8 cellular contexts compared by ENCODE assay signal in genomic region chr12:109098142-109098652, GRCh38. TPM values are rescaled to one million over a fixed set of nuclear protein-coding genes. Genes with fewer than 3 reads are reported as not detected.
DNase-seq lines count a peak whose midpoint lies in the region; ATAC-seq, FAIRE-seq and TF ChIP-seq lines count a peak whose summit lies in the region.

No MANE protein-coding gene starts in this region.

- H3K4me3 ChIP-seq in A549 (peak overlapping the region; percentile 91), SK-N-SH (ENCODE audit: low read depth in 2 of 2, low read length in 1 of 2) (peak overlapping the region; percentile 66 to 70), epithelial cell of proximal tubule (ENCODE audit: low read depth, low read length) (peak overlapping the region; percentile 84)
- H3K4me3 ChIP-seq in naive thymus-derived CD4-positive, alpha-beta T cell (ENCODE audit: low read length): peak overlapping the region; percentile 71

- peaks cover 7% of the 10 kb centered on the region; the same call in 2 of the 3 replicates for H3K4me1 ChIP-seq in A549
- peaks cover 5% of the 10 kb centered on the region in 2 experiments; a peak in 2 of 4 replicates for H3K4me1 ChIP-seq in SK-N-SH (ENCODE audit: control insufficient read depth in 1 of 2, insufficient read depth in 2 of 2, low read depth in 1 of 2, low read length in 1 of 2)
- peaks cover 19 to 20% of the 10 kb centered on the region in 2 donors for H3K4me1 ChIP-seq in naive thymus-derived CD4-positive, alpha-beta T cell (ENCODE audit: control insufficient read depth in 2 of 2, insufficient read depth in 2 of 2, low read length in 2 of 2)

- peak overlapping the region; percentile 84 to 90 (median 88) for H3K4me3 Mint-ChIP-seq in naive thymus-derived CD4-positive, alpha-beta T cell

- no peaks in the 10 kb centered on the region for H3K9me3 ChIP-seq in A549
- no peaks in the 10 kb centered on the region for H3K9me3 ChIP-seq in SK-N-SH
- H3K9me3 ChIP-seq in naive thymus-derived CD4-positive, alpha-beta T cell (ENCODE audit: control insufficient read depth in 2 of 3, low read length in 3 of 3): no peaks in the 10 kb centered on the region

- peak overlapping the region; percentile 22 to 88 (median 74) for H3K27ac Mint-ChIP-seq in naive thymus-derived CD4-positive, alpha-beta T cell

- TF ChIP-seq CTCF in A549 (IDR thresholded peaks at IDR 0.05) (no peak), SK-N-SH (IDR thresholded peaks at IDR 0.05) (no peak), epithelial cell of proximal tubule (conservative IDR thresholded peaks at IDR 0.05; ENCODE audit: low read depth, low read length) (no peak)

- peaks cover 12 to 15% of the 10 kb centered on the region in 2 experiments for H3K36me3 ChIP-seq in SK-N-SH (replicated peaks in 1 of 2; ENCODE audit: control insufficient read depth in 1 of 2, insufficient read depth in 2 of 2, low read length in 1 of 2)
- H3K36me3 ChIP-seq in naive thymus-derived CD4-positive, alpha-beta T cell (ENCODE audit: control insufficient read depth in 2 of 3, insufficient read depth in 3 of 3, low read length in 3 of 3): peaks cover 0 to 19% (median 0%) of the 10 kb centered on the region in 3 experiments

- peaks cover 0 to 22% (median 3%) of the 10 kb centered on the region in 5 donors for H3K36me3 Mint-ChIP-seq in naive thymus-derived CD4-positive, alpha-beta T cell

- peaks cover 18% of the 10 kb centered on the region for H3K79me2 ChIP-seq in SK-N-SH (ENCODE audit: insufficient read depth)

- FAIRE-seq in A549 (lab: Jason Lieb, UNC): no peak

- H3K27ac ChIP-seq in A549: peak overlapping the region; percentile 76 to 91
- peak overlapping the region; percentile 77 to 80; a peak in 3 of 4 replicates for H3K27ac ChIP-seq in SK-N-SH (ENCODE audit: low read depth in 2 of 2, low read length in 1 of 2)
- H3K27ac ChIP-seq in naive thymus-derived CD4-positive, alpha-beta T cell (ENCODE audit: low read depth, low read length): peak overlapping the region; percentile 75

- H3K27me3 ChIP-seq in SK-N-SH (ENCODE audit: insufficient read depth): no peaks in the 10 kb centered on the region
- no peaks in the 10 kb centered on the region for H3K27me3 ChIP-seq in naive thymus-derived CD4-positive, alpha-beta T cell (ENCODE audit: control insufficient read depth in 2 of 2, insufficient read depth in 2 of 2, low read length in 2 of 2)

- POLR2A ChIA-PET in A549 (lab: Yijun Ruan, JAX): interaction anchor here (1.0 to 1.5 kb wide), 3 partner anchors 14 to 248 kb away, joined by 3 to 5 read pairs (median 3); partner anchors contain the start of gene SSH1
- POLR2A ChIA-PET in SK-N-SH (lab: Yijun Ruan, JAX): no interaction called here
- POLR2A ChIA-PET in naive thymus-derived CD4-positive, alpha-beta T cell (lab: Charles Lee): interaction anchor here (1.0 to 1.2 kb wide), 4 partner anchors 12 to 240 kb away, joined by 3 to 7 read pairs (median 3); partner anchors contain the start of gene USP30

- H3K4me2 ChIP-seq in A549: peak overlapping the region; percentile 87
- H3K4me2 ChIP-seq in SK-N-SH: peak overlapping the region; percentile 93

- intact Hi-C loops in naive thymus-derived CD4-positive, alpha-beta T cell (cut with micrococcal nuclease): loop anchor here (1.0 to 10.0 kb wide), 16 partner anchors 13 to 1517 kb away; partner anchors contain the start of genes FICD (in 2 of the 2), ANKRD13A (in 1 of the 2), CORO1C (in 1 of the 2) and GIT2 (in 1 of the 2)

- CTCF ChIA-PET in A549 (lab: Yijun Ruan, JAX): interaction anchor here (0.8 to 1.9 kb wide), 5 partner anchors 14 to 290 kb away, joined by 3 to 17 read pairs (median 3); no protein-coding TSS in a partner anchor
- CTCF ChIA-PET in SK-N-SH (lab: Yijun Ruan, JAX): interaction anchor here (1.1 to 2.7 kb wide), 3 partner anchors 9 to 534 kb away, joined by 3 to 26 read pairs (median 4); no protein-coding TSS in a partner anchor
- CTCF ChIA-PET in naive thymus-derived CD4-positive, alpha-beta T cell (lab: Charles Lee): interaction anchor here (1.0 kb wide), 1 partner anchor 214 kb away, joined by 4 read pairs; no protein-coding TSS in a partner anchor

- WGBS in A549 (ENCODE audit: missing lambda C conversion rate): 2% methylated on average over 32 of the region's 38 CpGs
- WGBS in SK-N-SH (ENCODE audit: low lambda C conversion rate): 0% methylated on average over 19 of the region's 38 CpGs

- ATAC-seq in A549 (peak; percentile 40 to 55; a peak in 5 of 6 replicates), GM18520 (IDR thresholded peaks at IDR 0.05; ENCODE audit: unreplicated experiment) (peak; percentile 10), HG03039 (IDR thresholded peaks at IDR 0.05; ENCODE audit: unreplicated experiment) (peak; percentile 20)
- peak; percentile 26 for ATAC-seq in naive thymus-derived CD4-positive, alpha-beta T cell

- H3K9ac ChIP-seq in SK-N-SH: peak overlapping the region; percentile 74

- peak overlapping the region; percentile 77; the same call in 1 of the 2 replicates for H2AFZ ChIP-seq in SK-N-SH (ENCODE audit: low read depth)

- no peaks in the 10 kb centered on the region for H3F3A ChIP-seq in SK-N-SH (replicated peaks; ENCODE audit: insufficient read depth)

- no peaks in the 10 kb centered on the region for H3K9me2 ChIP-seq in SK-N-SH

- TF ChIP-seq RAD21 in A549 (conservative IDR thresholded peaks at IDR 0.05 in 1 of 2, IDR thresholded peaks at IDR 0.05 in 1 of 2) (no peak), SK-N-SH (IDR thresholded peaks at IDR 0.05; ENCODE audit: low read length) (no peak)

- TF ChIP-seq POLR2A in A549 (IDR thresholded peaks at IDR 0.05; ENCODE audit: low read length): no peak; the same call in 1 of the 2 replicates

- H3K9me3 Mint-ChIP-seq in naive thymus-derived CD4-positive, alpha-beta T cell: no peaks in the 10 kb centered on the region

- H3K27me3 Mint-ChIP-seq in naive thymus-derived CD4-positive, alpha-beta T cell: no peaks in the 10 kb centered on the region

- H4K20me1 ChIP-seq in SK-N-SH (ENCODE audit: insufficient read depth): no peaks in the 10 kb centered on the region

- H3K4me1 Mint-ChIP-seq in naive thymus-derived CD4-positive, alpha-beta T cell: peaks cover 21 to 44% (median 38%) of the 10 kb centered on the region in 7 donors

- TF ChIP-seq EP300 in A549 (IDR thresholded peaks at IDR 0.05): no peak
- no peak for TF ChIP-seq EP300 in SK-N-SH (IDR thresholded peaks at IDR 0.05; ENCODE audit: borderline replicate concordance in 1 of 2, low read depth in 1 of 2, low read length in 1 of 2)

- DNase-seq in A549 (ENCODE audit: low read depth in 1 of 2, low spot score in 1 of 2) (peak in 1 of 2 experiments; percentile 22), SK-N-SH (no peak), epithelial cell of proximal tubule (ENCODE audit: low read depth) (no peak), medulla oblongata (ENCODE audit: extremely low spot score) (no peak), DMS153 (lab: John Stamatoyannopoulos, UW) (no peak)
- DNase-seq in naive thymus-derived CD4-positive, alpha-beta T cell: no peak

RNA-seq across cellular contexts. Expression of gene UNG, which starts 0.8 kb away (rescaled TPM):
- polyA plus RNA-seq in A549 (2011; rRNA removed): 47.6 and 55.6 TPM in 2 replicates
- polyA plus RNA-seq in A549 (2012; cell fraction: cytosol; rRNA removed): 68.8 and 90.4 TPM in 2 replicates
- polyA plus RNA-seq in A549 (2012; cell fraction: nucleus; rRNA removed): 57.0 and 72.5 TPM in 2 replicates
- 75.6 to 79.5 TPM (median 77.6 TPM) in 3 replicates for polyA plus RNA-seq in A549 (2017; fragmentation: RNase III; extraction: RNeasy Plus Mini Kit Qiagen cat#74134 plus additional on column Dnase treatment)
- 14.9 and 16.1 TPM in 2 replicates for polyA minus RNA-seq in A549 (2011; rRNA and poly(A)+ RNA removed)
- polyA plus RNA-seq in SK-N-SH (2012; rRNA removed): 28.9 and 33.2 TPM in 2 replicates
- 36.3 and 41.1 TPM in 2 replicates for polyA plus RNA-seq in SK-N-SH (2012; cell fraction: cytosol; rRNA removed)
- 22.3 and 23.3 TPM in 2 replicates for polyA plus RNA-seq in SK-N-SH (2012; cell fraction: nucleus; rRNA removed)
- total RNA-seq in epithelial cell of proximal tubule: 101 and 118 TPM in 2 replicates
- 10 to 100 TPM in 3 of 5 experiments, 1 to 10 TPM in 2; 7.7 to 54.8 (median 13.6) TPM for total RNA-seq in naive thymus-derived CD4-positive, alpha-beta T cell
- polyA plus RNA-seq in naive thymus-derived CD4-positive, alpha-beta T cell: 10 to 100 TPM; 21.9 to 34.7 TPM

RNA-seq across cellular contexts. Expression of gene ALKBH2, which starts 4.9 kb away (rescaled TPM):
- polyA plus RNA-seq in A549 (2011; rRNA removed) (48.7 and 53.9 TPM in 2 replicates), A549 (2017; fragmentation: RNase III; extraction: RNeasy Plus Mini Kit Qiagen cat#74134 plus additional on column Dnase treatment) (54.8 to 57.7 TPM (median 55.0 TPM) in 3 replicates), SK-N-SH (2012; rRNA removed) (47.3 and 53.7 TPM in 2 replicates)
- polyA plus RNA-seq in A549 (2012; cell fraction: cytosol; rRNA removed): 47.1 and 48.9 TPM in 2 replicates
- polyA plus RNA-seq in A549 (2012; cell fraction: nucleus; rRNA removed): 47.3 and 91.8 TPM in 2 replicates
- polyA minus RNA-seq in A549 (2011; rRNA and poly(A)+ RNA removed): 24.4 and 30.1 TPM in 2 replicates
- polyA plus RNA-seq in SK-N-SH (2012; cell fraction: cytosol; rRNA removed): 39.1 and 39.3 TPM in 2 replicates
- polyA plus RNA-seq in SK-N-SH (2012; cell fraction: nucleus; rRNA removed): 88.6 and 122 TPM in 2 replicates
- total RNA-seq in epithelial cell of proximal tubule: 10.8 and 24.1 TPM in 2 replicates
- total RNA-seq in naive thymus-derived CD4-positive, alpha-beta T cell: 10 to 100 TPM; 13.2 to 21.4 (median 17.6) TPM
- 10 to 100 TPM; 18.0 to 23.2 TPM for polyA plus RNA-seq in naive thymus-derived CD4-positive, alpha-beta T cell

RNA-seq across cellular contexts. Expression of gene ACACB, which starts 18.2 kb away (rescaled TPM):
- polyA plus RNA-seq in A549 (2011; rRNA removed): 6.8 and 7.0 TPM in 2 replicates
- 6.6 and 7.9 TPM in 2 replicates for polyA plus RNA-seq in A549 (2012; cell fraction: cytosol; rRNA removed)
- 17.1 and 18.9 TPM in 2 replicates for polyA plus RNA-seq in A549 (2012; cell fraction: nucleus; rRNA removed)
- polyA plus RNA-seq in A549 (2017; fragmentation: RNase III; extraction: RNeasy Plus Mini Kit Qiagen cat#74134 plus additional on column Dnase treatment): 6.4 to 7.6 TPM (median 6.5 TPM) in 3 replicates
- polyA minus RNA-seq in A549 (2011; rRNA and poly(A)+ RNA removed): 24.5 and 36.0 TPM in 2 replicates
- polyA plus RNA-seq in SK-N-SH (2012; rRNA removed): 4.5 and 6.1 TPM in 2 replicates
- polyA plus RNA-seq in SK-N-SH (2012; cell fraction: cytosol; rRNA removed): 1.7 and 2.7 TPM in 2 replicates
- 14.3 and 15.2 TPM in 2 replicates for polyA plus RNA-seq in SK-N-SH (2012; cell fraction: nucleus; rRNA removed)
- 1.3 and 26.5 TPM in 2 replicates for total RNA-seq in epithelial cell of proximal tubule
- 10 to 100 TPM in 4 of 5 experiments, 1 to 10 TPM in 1; 8.8 to 58.3 (median 40.8) TPM for total RNA-seq in naive thymus-derived CD4-positive, alpha-beta T cell
- polyA plus RNA-seq in naive thymus-derived CD4-positive, alpha-beta T cell: 1 to 10 TPM; 3.8 to 4.5 TPM

RNA-seq across cellular contexts. Expression of gene USP30, which starts 45.8 kb away (rescaled TPM):
- polyA plus RNA-seq in A549 (2011; rRNA removed) (15.2 and 19.6 TPM in 2 replicates), A549 (2017; fragmentation: RNase III; extraction: RNeasy Plus Mini Kit Qiagen cat#74134 plus additional on column Dnase treatment) (5.7 to 7.2 TPM (median 6.8 TPM) in 3 replicates), SK-N-SH (2012; rRNA removed) (10.9 and 11.8 TPM in 2 replicates)
- polyA plus RNA-seq in A549 (2012; cell fraction: cytosol; rRNA removed): 10.6 and 14.9 TPM in 2 replicates
- 24.0 and 25.6 TPM in 2 replicates for polyA plus RNA-seq in A549 (2012; cell fraction: nucleus; rRNA removed)
- polyA minus RNA-seq in A549 (2011; rRNA and poly(A)+ RNA removed): 18.8 and 19.3 TPM in 2 replicates
- polyA plus RNA-seq in SK-N-SH (2012; cell fraction: cytosol; rRNA removed): 9.7 and 11.0 TPM in 2 replicates
- 17.1 and 23.0 TPM in 2 replicates for polyA plus RNA-seq in SK-N-SH (2012; cell fraction: nucleus; rRNA removed)
- total RNA-seq in epithelial cell of proximal tubule: 6.1 and 13.0 TPM in 2 replicates
- 10 to 100 TPM in 4 of 5 experiments, 1 to 10 TPM in 1; 7.8 to 15.7 (median 12.9) TPM for total RNA-seq in naive thymus-derived CD4-positive, alpha-beta T cell
- polyA plus RNA-seq in naive thymus-derived CD4-positive, alpha-beta T cell: 10 to 100 TPM; 11.0 to 15.7 TPM

Comparison
In these comparisons a context has a peak if more than half of its experiments do, and no peak if none do; other contexts are left out.
1. Of the 12 proteins assayed by ChIP-seq in both A549 and SK-N-SH: peak only in A549: none; only in SK-N-SH: none; in both: MAX; in neither: 11.